In genomic region chr11:88398372-88399140, GRCh38 we compare ENCODE assay signal across 12 cellular contexts.
DNase-seq lines count a peak whose midpoint lies in the region; ATAC-seq, FAIRE-seq and TF ChIP-seq lines count a peak whose summit lies in the region.
"Had no signal": no experiment of that assay in that cellular context is flagged by ENCODE, and none has a peak within 500 bp of the region (broad histone marks: within the 10 kb centered on the region; RNA-seq: fewer than 3 reads in every experiment).

No MANE protein-coding gene starts in this region.

- ATAC-seq in activated naive CD4-positive, alpha-beta T cell treated with anti-CD3 and anti-CD28 coated beads, Interleukin-2, amount 50 U/mL, for 72 hours, result peak; percentile 67 to 84
- ATAC-seq in GM21367 (IDR thresholded peaks at IDR 0.05; ENCODE audit: unreplicated experiment), result no peak

- peak; percentile 27 for FAIRE-seq in urothelium cell line (lab: Jason Lieb, UNC)

- H3K27ac Mint-ChIP-seq in activated naive CD4-positive, alpha-beta T cell treated with anti-CD3 and anti-CD28 coated beads, Interleukin-2, amount 50 U/mL, for 72 hours, result no peak overlapping the region

- no peak for TF ChIP-seq CTCF in fibroblast of pulmonary artery (IDR thresholded peaks at IDR 0.05; ENCODE audit: low read length, missing control alignments)

- DNase-seq in activated naive CD4-positive, alpha-beta T cell treated with anti-CD3 and anti-CD28 coated beads, Interleukin-2, amount 50 U/mL, for 72 hours (ENCODE audit: low spot score in 2 of 2), result no peak
- DNase-seq in activated naive CD4-positive, alpha-beta T cell treated with anti-CD3 and anti-CD28 coated beads, Interleukin-2, amount 50 U/mL, for 16 hours, result no peak
- DNase-seq in RKO (ENCODE audit: low spot score) (peak; percentile 46), fibroblast of pulmonary artery (ENCODE audit: low read depth) (peak; percentile 56), urothelium cell line (ENCODE audit: low spot score) (peak; percentile 32), substantia nigra (lab: John Stamatoyannopoulos, UW) (no peak)
- no peak for DNase-seq in stimulated activated naive CD4-positive, alpha-beta T cell (lab: John Stamatoyannopoulos, UW)
- DNase-seq: activated CD4-positive, alpha-beta T cell treated with anti-CD3 and anti-CD28 coated beads, Interleukin-2, amount 50 U/mL, for 4 hours; hypothalamus; stimulated activated CD4-positive, alpha-beta T cell treated with anti-CD3 and anti-CD28 coated beads, Interleukin-2, amount 100 ng/mL, for 24 hours; upper lobe of left lung had no signal

- no peaks in the 10 kb centered on the region for H3K9me3 Mint-ChIP-seq in activated naive CD4-positive, alpha-beta T cell treated with anti-CD3 and anti-CD28 coated beads, Interleukin-2, amount 50 U/mL, for 72 hours

- no peaks in the 10 kb centered on the region for H3K36me3 Mint-ChIP-seq in activated naive CD4-positive, alpha-beta T cell treated with anti-CD3 and anti-CD28 coated beads, Interleukin-2, amount 50 U/mL, for 72 hours

- no peak overlapping the region for H3K4me3 ChIP-seq in fibroblast of pulmonary artery (replicated peaks; ENCODE audit: low read depth, low read length)
- H3K4me3 ChIP-seq: upper lobe of left lung had no signal

- H3K27ac ChIP-seq in substantia nigra (ENCODE audit: low read depth, low read length, poor library complexity, severe bottlenecking), result no peak overlapping the region
- H3K27ac ChIP-seq: upper lobe of left lung had no signal

Comparison
In these comparisons a context has a peak if more than half of its experiments do, and no peak if none do; other contexts are left out.
1. DNase-seq: peak in RKO (single experiment), fibroblast of pulmonary artery (single experiment) and urothelium cell line (single experiment); none in activated naive CD4-positive, alpha-beta T cell treated with anti-CD3 and anti-CD28 coated beads, Interleukin-2, amount 50 U/mL, for 72 hours (0 of 2), activated naive CD4-positive, alpha-beta T cell treated with anti-CD3 and anti-CD28 coated beads, Interleukin-2, amount 50 U/mL, for 16 hours (single experiment), stimulated activated naive CD4-positive, alpha-beta T cell (0 of 6) and substantia nigra (0 of 49).